ENCODE assay signal across 8 cellular contexts in genomic region chr17:77281024-77281903, GRCh38.
DNase-seq lines count a peak whose midpoint lies in the region; ATAC-seq and TF ChIP-seq lines count a peak whose summit lies in the region.

No MANE protein-coding gene starts in this region.

- peak overlapping the region; percentile 32; the same call in 1 of the 2 replicates for H2AFZ ChIP-seq in PC-9
- H2AFZ ChIP-seq in trophoblast cell (ENCODE audit: insufficient read depth, low read length, poor library complexity), result peak overlapping the region; percentile 12

- peak overlapping the region; percentile 97 for H3K4me2 ChIP-seq in PC-9
- peak overlapping the region; percentile 88 for H3K4me2 ChIP-seq in trophoblast cell (ENCODE audit: low read length)

- peaks cover 41% of the 10 kb centered on the region for H3F3A ChIP-seq in PC-9 (ENCODE audit: insufficient read depth, low read depth)

- H3K23ac ChIP-seq in trophoblast cell (ENCODE audit: low read length), result no peak overlapping the region

- H3K4me3 ChIP-seq in PC-9 (peak overlapping the region; percentile 90), trophoblast cell (ENCODE audit: low read depth, low read length) (peak overlapping the region; percentile 69)

- peaks cover 37% of the 10 kb centered on the region for H3K79me2 ChIP-seq in PC-9 (ENCODE audit: low read depth)
- peaks cover 6% of the 10 kb centered on the region for H3K79me2 ChIP-seq in trophoblast cell (ENCODE audit: control insufficient read depth, insufficient read depth, low read length, poor library complexity)

- peak overlapping the region; percentile 14 for H3K14ac ChIP-seq in trophoblast cell (ENCODE audit: low read length)

- DNase-seq in AG20443 (ENCODE audit: low spot score) (peak; percentile 85), GM19238 (ENCODE audit: insufficient read length, low spot score) (peak; percentile 92), PC-9 (peak; percentile 36 to 70), germinal center (ENCODE audit: low spot score) (peak; percentile 91), trophoblast cell (peak; percentile 58 to 70), OCI-M2 (lab: John Stamatoyannopoulos, UW; ENCODE audit: unreplicated experiment) (no peak)
- peak; percentile 51 for DNase-seq in activated effector memory CD4-positive, alpha-beta T cell treated with Interleukin-2 at 50 U/mL for 16 hours

- CTCF ChIA-PET in PC-9 (lab: Charles Lee), result interaction anchor here (0.6 to 0.7 kb wide), 2 partner anchors 181 to 192 kb away, joined by 3 to 13 read pairs; no protein-coding TSS in a partner anchor

- peak overlapping the region; percentile 77 for H2BK120ac ChIP-seq in trophoblast cell (ENCODE audit: insufficient read depth, low read length, poor library complexity)

- H2BK12ac ChIP-seq in trophoblast cell (ENCODE audit: low read length), result peak overlapping the region; percentile 56

- no peaks in the 10 kb centered on the region for H4K20me1 ChIP-seq in PC-9 (ENCODE audit: insufficient read depth)

- peak overlapping the region; percentile 26 for H3K18ac ChIP-seq in trophoblast cell (ENCODE audit: low read length)

- intact Hi-C loops in PC-9 (cut with micrococcal nuclease; ENCODE audit: unreplicated experiment), result no loop called here

- POLR2A ChIA-PET in PC-9 (lab: Charles Lee; ENCODE audit: unreplicated experiment), result no interaction called here

- BruUV-seq in PC-9 (replicated peaks; lab: Mats Ljungman, UMichigan), result no TSS peak

- peak overlapping the region; percentile 57 for H2BK5ac ChIP-seq in trophoblast cell (ENCODE audit: low read depth, low read length, poor library complexity)

- peak overlapping the region; percentile 65 for H3K4ac ChIP-seq in trophoblast cell (ENCODE audit: low read depth, low read length)

- WGBS in trophoblast cell (ENCODE audit: extremely low coverage, insufficient coverage, insufficient read length), result no CpG with 5 or more reads among the region's 98 CpGs

- H3K9me3 ChIP-seq in PC-9 (ENCODE audit: insufficient read depth, low read depth) (no peaks in the 10 kb centered on the region), trophoblast cell (ENCODE audit: insufficient read depth, low read depth, low read length) (no peaks in the 10 kb centered on the region)

- H3K27me3 ChIP-seq in PC-9 (ENCODE audit: insufficient read depth, low read depth) (no peaks in the 10 kb centered on the region), trophoblast cell (ENCODE audit: insufficient read depth, low read length) (no peaks in the 10 kb centered on the region)

- H3K36me3 ChIP-seq in PC-9 (ENCODE audit: low read depth), result no peaks in the 10 kb centered on the region
- no peaks in the 10 kb centered on the region for H3K36me3 ChIP-seq in trophoblast cell (ENCODE audit: control insufficient read depth in 1 of 2, insufficient read depth in 2 of 2, low read length in 2 of 2)

- peaks cover 8% of the 10 kb centered on the region for H3K79me1 ChIP-seq in trophoblast cell (ENCODE audit: low read length)

- peak overlapping the region; percentile 71 for H4K12ac ChIP-seq in trophoblast cell (ENCODE audit: low read depth, low read length)

- peak overlapping the region; percentile 72 for H4K91ac ChIP-seq in trophoblast cell (ENCODE audit: low read depth, low read length)

- peaks cover 50% of the 10 kb centered on the region for H3K4me1 ChIP-seq in PC-9 (replicated peaks; ENCODE audit: insufficient read depth)
- peaks cover 18 to 28% of the 10 kb centered on the region in 2 experiments for H3K4me1 ChIP-seq in trophoblast cell (ENCODE audit: control insufficient read depth in 1 of 2, insufficient read depth in 2 of 2, low read length in 2 of 2)

- no peak for TF ChIP-seq CTCF in PC-9 (conservative IDR thresholded peaks at IDR 0.05)

- H3K9ac ChIP-seq in trophoblast cell (ENCODE audit: low read length), result no peak overlapping the region

- H3K27ac ChIP-seq in PC-9 (peak overlapping the region; percentile 65), trophoblast cell (ENCODE audit: low read depth, low read length) (no peak overlapping the region)

- peak; percentile 53 for ATAC-seq in HG03439 (IDR thresholded peaks at IDR 0.05; ENCODE audit: unreplicated experiment)

- no peaks in the 10 kb centered on the region for H3K9me2 ChIP-seq in PC-9 (ENCODE audit: insufficient read depth)

- no peak overlapping the region for H2AK5ac ChIP-seq in trophoblast cell (ENCODE audit: low read length)

- peak overlapping the region; percentile 65 for H4K8ac ChIP-seq in trophoblast cell (ENCODE audit: low read depth, low read length)
